In genomic region chr3:105137911-105138310, GRCh38 we compare ENCODE assay signal across 19 cellular contexts.
A peak's percentile ranks its signal among the peaks of the same experiment; 100 is the strongest.
DNase-seq lines count a peak whose midpoint lies in the region; ATAC-seq and TF ChIP-seq lines count a peak whose summit lies in the region.
"Had no signal": no experiment of that assay in that cellular context is flagged by ENCODE, and none has a peak within 500 bp of the region (broad histone marks: within the 10 kb centered on the region; RNA-seq: fewer than 3 reads in every experiment).

No MANE protein-coding gene starts in this region.

- POLR2A ChIA-PET in SK-N-SH (lab: Yijun Ruan, JAX) = no interaction called here

- no peak overlapping the region for H3K4me3 Mint-ChIP-seq in osteocyte (ENCODE audit: unreplicated experiment)
- H3K4me3 Mint-ChIP-seq: HFFc6 had no signal

- H4K20me1 ChIP-seq in SK-N-SH (ENCODE audit: insufficient read depth) = no peaks in the 10 kb centered on the region

- H3F3A ChIP-seq in SK-N-SH (replicated peaks; ENCODE audit: insufficient read depth) = no peaks in the 10 kb centered on the region

- DNase-seq in SK-N-SH (no peak), globus pallidus (ENCODE audit: low spot score) (peak; percentile 42), osteocyte (ENCODE audit: extremely low spot score, unreplicated experiment) (no peak), GOT3 (lab: John Stamatoyannopoulos, UW) (no peak)
- DNase-seq in activated effector memory CD4-positive, alpha-beta T cell treated with Interleukin-2 at 50 U/mL for 16 hours = no peak
- DNase-seq in activated CD4-positive, alpha-beta T cell treated with anti-CD3 and anti-CD28 coated beads for 1 hour = no peak
- no peak for DNase-seq in activated naive CD4-positive, alpha-beta T cell treated with Interleukin-2 at 50 U/mL for 16 hours
- DNase-seq: DND-41, GF-D8, HFFc6, KG1, NCI-H1048, NCI-H1436 treated with DMSO at 0.1 percent for 48 hours, NCI-H2081, NCI-H510A, NCI-H774 had no signal

- ATAC-seq in SK-N-SH treated with all-trans-retinoic acid at 6 μM for 48 hours = no peak

- no peaks in the 10 kb centered on the region for H3K4me1 ChIP-seq in SK-N-SH (ENCODE audit: control insufficient read depth in 1 of 2, insufficient read depth in 2 of 2, low read depth in 1 of 2, low read length in 1 of 2)

- H3K4me3 ChIP-seq in SK-N-SH (ENCODE audit: low read depth in 2 of 2, low read length in 1 of 2) = no peak overlapping the region

- CTCF ChIA-PET in SK-N-SH (lab: Yijun Ruan, JAX) = no interaction called here

- H2AFZ ChIP-seq in SK-N-SH (ENCODE audit: low read depth) = 0 out of 2 replicates have a peak overlapping the region, but pooled peaks have one; percentile 2

- no peaks in the 10 kb centered on the region for H3K9me2 ChIP-seq in SK-N-SH

- no peaks in the 10 kb centered on the region for H3K9me3 ChIP-seq in SK-N-SH

- peak overlapping the region; percentile 7 for H3K27ac Mint-ChIP-seq in osteocyte (ENCODE audit: unreplicated experiment)
- H3K27ac Mint-ChIP-seq: HFFc6 had no signal

- no peaks in the 10 kb centered on the region for H3K79me2 ChIP-seq in SK-N-SH (ENCODE audit: insufficient read depth)

- no peak overlapping the region for H3K27ac ChIP-seq in SK-N-SH (ENCODE audit: low read depth in 2 of 2, low read length in 1 of 2)
- H3K27ac ChIP-seq: 22Rv1, RWPE1 had no signal

- 62% methylated on average over 1 of the region's 1 CpG for WGBS in SK-N-SH (ENCODE audit: low lambda C conversion rate)

- H3K4me2 ChIP-seq in SK-N-SH = no peak overlapping the region

- H3K36me3 Mint-ChIP-seq in osteocyte (ENCODE audit: unreplicated experiment) = no peaks in the 10 kb centered on the region

- peaks cover 31% of the 10 kb centered on the region for H3K4me1 Mint-ChIP-seq in osteocyte (ENCODE audit: unreplicated experiment)

- H3K36me3 ChIP-seq in SK-N-SH (replicated peaks in 1 of 2; ENCODE audit: control insufficient read depth in 1 of 2, insufficient read depth in 2 of 2, low read length in 1 of 2) = no peaks in the 10 kb centered on the region

- H3K27me3 ChIP-seq in SK-N-SH (ENCODE audit: insufficient read depth) = no peaks in the 10 kb centered on the region

- H3K9ac ChIP-seq in SK-N-SH = no peak overlapping the region

- TF ChIP-seq RAD21 in SK-N-SH (IDR thresholded peaks at IDR 0.05; ENCODE audit: low read length) = no peak

- TF ChIP-seq CTCF in SK-N-SH (IDR thresholded peaks at IDR 0.05) (no peak), osteocyte (IDR thresholded peaks at IDR 0.05) (no peak)

- no peak for TF ChIP-seq EP300 in SK-N-SH (IDR thresholded peaks at IDR 0.05; ENCODE audit: borderline replicate concordance in 1 of 2, low read depth in 1 of 2, low read length in 1 of 2)

- H3K27me3 Mint-ChIP-seq in osteocyte (ENCODE audit: unreplicated experiment) = no peaks in the 10 kb centered on the region

- no peaks in the 10 kb centered on the region for H3K9me3 Mint-ChIP-seq in osteocyte (ENCODE audit: unreplicated experiment)
- H3K9me3 Mint-ChIP-seq: HFFc6 had no signal

TF ChIP-seq in SK-N-SH, 30 proteins besides CTCF, POLR2A, EP300 and RAD21:
- no peak for TF ChIP-seq SMC3 (IDR thresholded peaks at IDR 0.05; ENCODE audit: low read depth, low read length)
- TF ChIP-seq USF2 (IDR thresholded peaks at IDR 0.05; ENCODE audit: borderline replicate concordance, low read depth, low read length) = no peak
- no peak for TF ChIP-seq MXI1 (IDR thresholded peaks at IDR 0.05; ENCODE audit: low read depth, low read length)
- TF ChIP-seq RCOR1 (IDR thresholded peaks at IDR 0.05; ENCODE audit: low read length) = no peak
- no peak for TF ChIP-seq POLR2AphosphoS5 (IDR thresholded peaks at IDR 0.05; ENCODE audit: low read depth, low read length)
- TF ChIP-seq JUND (IDR thresholded peaks at IDR 0.05) = no peak
- TF ChIP-seq FOXJ3 (CRISPR knock-in tag; IDR thresholded peaks at IDR 0.05) = no peak
- TF ChIP-seq GABPA (IDR thresholded peaks at IDR 0.05; ENCODE audit: low read depth) = no peak
- no peak for TF ChIP-seq RXRA (IDR thresholded peaks at IDR 0.05; ENCODE audit: borderline replicate concordance, low read depth)
- no peak for TF ChIP-seq CHD2 (IDR thresholded peaks at IDR 0.05; ENCODE audit: low read length, partially characterized antibody)

TF ChIP-seq in SK-N-SH treated with all-trans-retinoic acid at 6 μM for 48 hours, 23 proteins besides CTCF, POLR2A, EP300 and RAD21:
- TF ChIP-seq TSHZ2 (CRISPR knock-in tag; IDR thresholded peaks at IDR 0.05) = no peak
- TF ChIP-seq ARNTL (CRISPR knock-in tag; IDR thresholded peaks at IDR 0.05; ENCODE audit: borderline replicate concordance, low read depth) = no peak
